Comparison of ENCODE assay signal across 17 cellular contexts in the genomic region with DNA sequence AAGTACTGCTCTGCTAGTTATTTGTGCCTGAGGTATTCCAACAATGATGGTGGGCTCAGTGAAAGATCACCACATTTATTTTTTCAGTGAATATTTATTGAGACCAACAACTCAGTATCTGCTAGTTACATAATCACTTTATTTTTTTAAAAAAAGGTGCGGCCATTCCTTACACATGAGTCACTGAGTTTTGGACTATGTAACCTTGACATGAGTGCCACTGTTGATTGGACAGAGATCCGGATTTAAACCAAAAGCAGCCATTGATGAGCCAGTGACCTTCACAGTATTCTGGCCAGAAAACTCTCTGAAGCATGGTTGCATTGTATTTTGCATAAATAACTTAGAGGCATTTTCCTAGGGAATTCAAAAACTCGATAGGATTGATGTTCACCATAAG.
A peak's percentile ranks its signal among the peaks of the same experiment; 100 is the strongest.
DNase-seq lines count a peak whose midpoint lies in the region; ATAC-seq and TF ChIP-seq lines count a peak whose summit lies in the region.
"Had no signal": no experiment of that assay in that cellular context is flagged by ENCODE, and none has a peak within 500 bp of the region (broad histone marks: within the 10 kb centered on the region; RNA-seq: fewer than 3 reads in every experiment).

No MANE protein-coding gene starts in this region.

- peaks cover 13% of the 10 kb centered on the region for H3K27me3 Mint-ChIP-seq in MCF 10A (ENCODE audit: insufficient read depth, unreplicated experiment)

- no peaks in the 10 kb centered on the region for H3K36me3 Mint-ChIP-seq in MCF 10A (ENCODE audit: insufficient read depth, unreplicated experiment)
- H3K36me3 Mint-ChIP-seq: CD4-positive, CD25-positive, alpha-beta regulatory T cell had no signal

- no peak overlapping the region for H2AFZ ChIP-seq in PC-3 (ENCODE audit: low read length)
- H2AFZ ChIP-seq: GM23338 had no signal

- H3K4me2 ChIP-seq in PC-3 (ENCODE audit: low read length): no peak overlapping the region
- H3K4me2 ChIP-seq: BLaER1 treated with 17β-estradiol and CSF1 and Interleukin-3, amounts not matched to agents 10 nM and 100 nM; GM23338 had no signal

- BruUV-seq in MCF 10A (replicated peaks; lab: Mats Ljungman, UMichigan): no TSS peak
- no TSS peak for BruUV-seq in PC-3 (replicated peaks; lab: Mats Ljungman, UMichigan)

- ATAC-seq in PC-3: peak; percentile 35; the same call in 1 of the 2 replicates
- ATAC-seq in GM21381 (IDR thresholded peaks at IDR 0.05; ENCODE audit: unreplicated experiment): no peak
- no peak for ATAC-seq in HG03432 (IDR thresholded peaks at IDR 0.05; ENCODE audit: unreplicated experiment)
- ATAC-seq: GM23338 had no signal

- H3K27me3 ChIP-seq in breast epithelium: no peaks in the 10 kb centered on the region
- H3K27me3 ChIP-seq in PC-3 (ENCODE audit: low read length): peaks cover 55% of the 10 kb centered on the region
- peaks cover 7% of the 10 kb centered on the region for H3K27me3 ChIP-seq in left ventricle myocardium inferior (ENCODE audit: low read depth)
- H3K27me3 ChIP-seq: BLaER1 treated with 17β-estradiol and CSF1 and Interleukin-3, amounts not matched to agents 10 nM and 100 nM had no signal

- CTCF ChIA-PET in MCF 10A (lab: Yijun Ruan, JAX): interaction anchor here (1.1 to 1.2 kb wide), 2 partner anchors 10 to 127 kb away, joined by 6 read pairs; no protein-coding TSS in a partner anchor
- CTCF ChIA-PET in PC-3 (lab: Charles Lee): no interaction called here

- H3K79me2 ChIP-seq in PC-3 (ENCODE audit: low read length): no peaks in the 10 kb centered on the region

- no peak overlapping the region for H3K4me3 Mint-ChIP-seq in MCF 10A (ENCODE audit: unreplicated experiment)
- H3K4me3 Mint-ChIP-seq: CD4-positive, CD25-positive, alpha-beta regulatory T cell; GM23338 had no signal

- H3F3A ChIP-seq in PC-3 (ENCODE audit: low read length, unreplicated experiment): no peaks in the 10 kb centered on the region

- POLR2A ChIA-PET in MCF 10A (lab: Yijun Ruan, JAX) (no interaction called here), PC-3 (lab: Charles Lee; ENCODE audit: unreplicated experiment) (no interaction called here)

- H3K27ac ChIP-seq in breast epithelium (no peak overlapping the region), PC-3 (ENCODE audit: low read length) (no peak overlapping the region), left ventricle myocardium inferior (replicated peaks) (no peak overlapping the region)
- H3K27ac ChIP-seq: 22Rv1; BLaER1 treated with 17β-estradiol and CSF1 and Interleukin-3, amounts not matched to agents 10 nM and 100 nM had no signal

- TF ChIP-seq POLR2A in breast epithelium (IDR thresholded peaks at IDR 0.05): no peak

- DNase-seq in MCF 10A (ENCODE audit: unreplicated experiment) (peak; percentile 53), breast epithelium (ENCODE audit: low spot score in 2 of 2) (no peak), PC-3 (peak; percentile 64), epithelial cell of esophagus (ENCODE audit: low read depth) (peak; percentile 29), left ventricle myocardium inferior (no peak), AG08395 (ENCODE audit: low spot score) (no peak)
- DNase-seq: CD4-positive, CD25-positive, alpha-beta regulatory T cell; DMS79; EL; H7; IMR-90; KG1 had no signal

- no peaks in the 10 kb centered on the region for H3K9me2 ChIP-seq in PC-3 (replicated peaks; ENCODE audit: low read length)

- no peaks in the 10 kb centered on the region for H3K9me3 ChIP-seq in breast epithelium
- no peaks in the 10 kb centered on the region for H3K9me3 ChIP-seq in PC-3 (ENCODE audit: low read length)
- H3K9me3 ChIP-seq in left ventricle myocardium inferior (replicated peaks): no peaks in the 10 kb centered on the region
- H3K9me3 ChIP-seq: BLaER1 treated with 17β-estradiol and CSF1 and Interleukin-3, amounts not matched to agents 10 nM and 100 nM had no signal

- H3K4me1 ChIP-seq in breast epithelium (no peaks in the 10 kb centered on the region), PC-3 (ENCODE audit: insufficient read depth, low read length) (peaks cover 6% of the 10 kb centered on the region), left ventricle myocardium inferior (no peaks in the 10 kb centered on the region)

- no peak overlapping the region for H3K9ac ChIP-seq in PC-3 (ENCODE audit: low read length)
- H3K9ac ChIP-seq: BLaER1 treated with 17β-estradiol and CSF1 and Interleukin-3, amounts not matched to agents 10 nM and 100 nM had no signal

- intact Hi-C loops in MCF 10A (cut with micrococcal nuclease) (no loop called here), breast epithelium (cut with DNase I; ENCODE audit: low total_unique reads) (no loop called here), PC-3 (cut with micrococcal nuclease) (no loop called here), left ventricle myocardium inferior (cut with micrococcal nuclease) (no loop called here)

- H3K4me3 ChIP-seq in breast epithelium: no peak overlapping the region
- H3K4me3 ChIP-seq in PC-3 (ENCODE audit: low read length): no peak overlapping the region
- H3K4me3 ChIP-seq in epithelial cell of esophagus (ENCODE audit: low read length): no peak overlapping the region
- no peak overlapping the region for H3K4me3 ChIP-seq in left ventricle myocardium inferior
- H3K4me3 ChIP-seq: BLaER1 treated with 17β-estradiol and CSF1 and Interleukin-3, amounts not matched to agents 10 nM and 100 nM; GM23338 had no signal

- no peaks in the 10 kb centered on the region for H3K4me1 Mint-ChIP-seq in MCF 10A (ENCODE audit: insufficient read depth, unreplicated experiment)
- H3K4me1 Mint-ChIP-seq: CD4-positive, CD25-positive, alpha-beta regulatory T cell had no signal

- no peak for TF ChIP-seq CTCF in MCF 10A (IDR thresholded peaks at IDR 0.05; ENCODE audit: unreplicated experiment)
- no peak for TF ChIP-seq CTCF in breast epithelium (IDR thresholded peaks at IDR 0.05)
- no peak for TF ChIP-seq CTCF in PC-3 (conservative IDR thresholded peaks at IDR 0.05; ENCODE audit: low read depth, low read length)
- TF ChIP-seq CTCF in epithelial cell of esophagus (IDR thresholded peaks at IDR 0.05; ENCODE audit: insufficient read depth, low read depth, low read length, missing control alignments): no peak
- no peak for TF ChIP-seq CTCF in left ventricle myocardium inferior (IDR thresholded peaks at IDR 0.05; ENCODE audit: borderline replicate concordance)

- H3K36me3 ChIP-seq in breast epithelium (no peaks in the 10 kb centered on the region), PC-3 (ENCODE audit: low read depth, low read length) (no peaks in the 10 kb centered on the region), left ventricle myocardium inferior (no peaks in the 10 kb centered on the region)
- H3K36me3 ChIP-seq: BLaER1 treated with 17β-estradiol and CSF1 and Interleukin-3, amounts not matched to agents 10 nM and 100 nM had no signal

- H4K20me1 ChIP-seq in PC-3 (ENCODE audit: low read length): 0 out of 2 replicates have a peak, but pooled peaks cover 3% of the 10 kb centered on the region
- H4K20me1 ChIP-seq: BLaER1 treated with 17β-estradiol and CSF1 and Interleukin-3, amounts not matched to agents 10 nM and 100 nM had no signal

- no peak overlapping the region for H3K27ac Mint-ChIP-seq in MCF 10A (ENCODE audit: low read depth, unreplicated experiment)
- H3K27ac Mint-ChIP-seq: CD4-positive, CD25-positive, alpha-beta regulatory T cell; GM23338 had no signal

- H3K9me3 Mint-ChIP-seq in MCF 10A (ENCODE audit: unreplicated experiment): no peaks in the 10 kb centered on the region
- H3K9me3 Mint-ChIP-seq: GM23338 had no signal

Comparison
In these comparisons a context has a peak if more than half of its experiments do, and no peak if none do; other contexts are left out.
1. DNase-seq: peak in MCF 10A (single experiment), PC-3 (single experiment) and epithelial cell of esophagus (single experiment); none in breast epithelium (0 of 2), left ventricle myocardium inferior (single experiment) and AG08395 (single experiment).